In genomic region chr6:70884074-70884983, GRCh38 we compare ENCODE assay signal across 8 cellular contexts.
DNase-seq lines count a peak whose midpoint lies in the region; ATAC-seq and TF ChIP-seq lines count a peak whose summit lies in the region.

No MANE protein-coding gene starts in this region.

- H3K4me1 Mint-ChIP-seq in T-helper 17 cell: peaks cover 4% of the 10 kb centered on the region

- DNase-seq in GM10248 (ENCODE audit: extremely low spot score) (peak; percentile 80), NCI-H1092 treated with DMSO at 0.1 percent for 48 hours (lab: John Stamatoyannopoulos, UW) (peak; percentile 54), T-helper 17 cell (peak; percentile 16 to 56 (median 21)), astrocyte of the spinal cord (ENCODE audit: low read depth, low spot score) (peak; percentile 43), iPS DF 6.9 (ENCODE audit: low read depth, low spot score) (peak; percentile 60), NCI-H446 treated with DMSO at 0.1 percent for 48 hours (lab: John Stamatoyannopoulos, UW) (no peak)
- DNase-seq in stimulated activated CD4-positive, alpha-beta T cell treated with anti-CD3 and anti-CD28 coated beads, Interleukin-12 subunit alpha, Interleukin-12 subunit beta, amount 100 ng/mL, for 48 hours (ENCODE audit: low read depth in 2 of 3, low spot score in 1 of 3): peak; percentile 11 to 62 (median 29)

- H3K4me1 ChIP-seq in HEK293 (ENCODE audit: control insufficient read depth, insufficient read depth, low read length): no peaks in the 10 kb centered on the region
- peaks cover 5% of the 10 kb centered on the region; the same call in 1 of the 2 replicates for H3K4me1 ChIP-seq in iPS DF 6.9 (ENCODE audit: control insufficient read depth, insufficient read depth, low read length)

- TF ChIP-seq CTCF in GM10248 (IDR thresholded peaks at IDR 0.05; ENCODE audit: control extremely low read depth, extremely low read depth, low read depth, missing control alignments) (peak; percentile 90), HEK293 (tag by site-specific recombination; IDR thresholded peaks at IDR 0.05) (peak; percentile 82), astrocyte of the spinal cord (IDR thresholded peaks at IDR 0.05; ENCODE audit: low read depth, low read length) (peak; percentile 84)

- no peaks in the 10 kb centered on the region for H3K27me3 ChIP-seq in iPS DF 6.9 (ENCODE audit: control insufficient read depth, insufficient read depth, low read length)

- H3K36me3 ChIP-seq in HEK293 (ENCODE audit: control insufficient read depth in 2 of 2, insufficient read depth in 1 of 2, low read length in 2 of 2) (no peaks in the 10 kb centered on the region), iPS DF 6.9 (ENCODE audit: control insufficient read depth, insufficient read depth, low read length) (no peaks in the 10 kb centered on the region)

- CTCF ChIA-PET in GM10248 (lab: Yijun Ruan, JAX): interaction anchor here (0.7 to 4.0 kb wide), 53 partner anchors 8 to 663 kb away, joined by 3 to 114 read pairs (median 4); no protein-coding TSS in a partner anchor
- CTCF ChIA-PET in HEK293 (lab: Yijun Ruan, JAX): interaction anchor here (0.5 to 4.3 kb wide), 82 partner anchors 8 to 1498 kb away, joined by 3 to 135 read pairs (median 4); partner anchors contain the start of genes B3GAT2 and SDHAF4

- WGBS in iPS DF 6.9 (ENCODE audit: insufficient coverage, insufficient read length): no CpG with 5 or more reads among the region's 17 CpGs

- peak; percentile 81 for ATAC-seq in T-helper 17 cell

- POLR2A ChIA-PET in GM10248 (lab: Yijun Ruan, JAX): no interaction called here
- POLR2A ChIA-PET in HEK293 (lab: Yijun Ruan, JAX): no interaction called here

- in situ Hi-C loops in astrocyte of the spinal cord (cut with HindIII; ENCODE audit: low sequenced_read_pairs): no loop called here

- H3K36me3 Mint-ChIP-seq in T-helper 17 cell (ENCODE audit: low read depth): peaks cover 5% of the 10 kb centered on the region

- no peaks in the 10 kb centered on the region for H3K9me3 ChIP-seq in HEK293 (ENCODE audit: control insufficient read depth, insufficient read depth, low read depth, low read length)
- no peaks in the 10 kb centered on the region for H3K9me3 ChIP-seq in T-helper 17 cell (ENCODE audit: control insufficient read depth, low read length, poor library complexity, severe bottlenecking)
- no peaks in the 10 kb centered on the region; the same call in 1 of the 2 replicates for H3K9me3 ChIP-seq in iPS DF 6.9 (ENCODE audit: control insufficient read depth, insufficient read depth, low read length)

- no peak overlapping the region for H3K27ac Mint-ChIP-seq in T-helper 17 cell

- H3K4me3 ChIP-seq in HEK293 (ENCODE audit: low read depth, low read length): no peak overlapping the region
- H3K4me3 ChIP-seq in astrocyte of the spinal cord (ENCODE audit: low read depth, low read length): no peak overlapping the region
- H3K4me3 ChIP-seq in iPS DF 6.9 (ENCODE audit: low read length): no peak overlapping the region

- H3K27ac ChIP-seq in HEK293 (ENCODE audit: extremely low read depth, low read depth, low read length) (no peak overlapping the region), iPS DF 6.9 (ENCODE audit: low read length) (no peak overlapping the region)

- peaks cover 49% of the 10 kb centered on the region for H3K27me3 Mint-ChIP-seq in T-helper 17 cell

- H3K4me3 Mint-ChIP-seq in T-helper 17 cell: no peak overlapping the region

TF ChIP-seq in HEK293, 187 proteins besides CTCF, POLR2A, EP300 and RAD21:
- no peak for TF ChIP-seq ZNF629 (tag by site-specific recombination; IDR thresholded peaks at IDR 0.05)
- TF ChIP-seq IKZF3 (tag by site-specific recombination; IDR thresholded peaks at IDR 0.05): peak; percentile 52; the same call in 1 of the 2 replicates
- no peak for TF ChIP-seq PRDM1 (tag by site-specific recombination; IDR thresholded peaks at IDR 0.05)
- TF ChIP-seq ZNF843 (tag by site-specific recombination; IDR thresholded peaks at IDR 0.05): no peak
- TF ChIP-seq ZNF366 (tag by site-specific recombination; conservative IDR thresholded peaks at IDR 0.05): no peak
- no peak for TF ChIP-seq ZNF830 (tag by site-specific recombination; IDR thresholded peaks at IDR 0.05; ENCODE audit: low read depth)
- TF ChIP-seq ZNF324 (tag by site-specific recombination; IDR thresholded peaks at IDR 0.05): no peak
- no peak for TF ChIP-seq KLF1 (tag by site-specific recombination; IDR thresholded peaks at IDR 0.05)
- no peak for TF ChIP-seq ZEB2 (tag by site-specific recombination; IDR thresholded peaks at IDR 0.05)
- TF ChIP-seq ZNF2 (tag by site-specific recombination; IDR thresholded peaks at IDR 0.05): peak; percentile 59
- no peak for TF ChIP-seq ZBTB20 (tag by site-specific recombination; IDR thresholded peaks at IDR 0.05)
- TF ChIP-seq, protein P1, sequence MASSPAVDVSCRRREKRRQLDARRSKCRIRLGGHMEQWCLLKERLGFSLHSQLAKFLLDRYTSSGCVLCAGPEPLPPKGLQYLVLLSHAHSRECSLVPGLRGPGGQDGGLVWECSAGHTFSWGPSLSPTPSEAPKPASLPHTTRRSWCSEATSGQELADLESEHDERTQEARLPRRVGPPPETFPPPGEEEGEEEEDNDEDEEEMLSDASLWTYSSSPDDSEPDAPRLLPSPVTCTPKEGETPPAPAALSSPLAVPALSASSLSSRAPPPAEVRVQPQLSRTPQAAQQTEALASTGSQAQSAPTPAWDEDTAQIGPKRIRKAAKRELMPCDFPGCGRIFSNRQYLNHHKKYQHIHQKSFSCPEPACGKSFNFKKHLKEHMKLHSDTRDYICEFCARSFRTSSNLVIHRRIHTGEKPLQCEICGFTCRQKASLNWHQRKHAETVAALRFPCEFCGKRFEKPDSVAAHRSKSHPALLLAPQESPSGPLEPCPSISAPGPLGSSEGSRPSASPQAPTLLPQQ (tag by site-specific recombination; IDR thresholded peaks at IDR 0.05): no peak
- no peak for TF ChIP-seq ZIC2 (tag by site-specific recombination; IDR thresholded peaks at IDR 0.05)
- no peak for TF ChIP-seq ZNF529 (tag by site-specific recombination; IDR thresholded peaks at IDR 0.05; ENCODE audit: insufficient replicate concordance)
- TF ChIP-seq FEZF1 (tag by site-specific recombination; IDR thresholded peaks at IDR 0.05): no peak
- TF ChIP-seq ZNF221 (tag by site-specific recombination; IDR thresholded peaks at IDR 0.05; ENCODE audit: borderline replicate concordance): no peak
- TF ChIP-seq, protein P2, sequence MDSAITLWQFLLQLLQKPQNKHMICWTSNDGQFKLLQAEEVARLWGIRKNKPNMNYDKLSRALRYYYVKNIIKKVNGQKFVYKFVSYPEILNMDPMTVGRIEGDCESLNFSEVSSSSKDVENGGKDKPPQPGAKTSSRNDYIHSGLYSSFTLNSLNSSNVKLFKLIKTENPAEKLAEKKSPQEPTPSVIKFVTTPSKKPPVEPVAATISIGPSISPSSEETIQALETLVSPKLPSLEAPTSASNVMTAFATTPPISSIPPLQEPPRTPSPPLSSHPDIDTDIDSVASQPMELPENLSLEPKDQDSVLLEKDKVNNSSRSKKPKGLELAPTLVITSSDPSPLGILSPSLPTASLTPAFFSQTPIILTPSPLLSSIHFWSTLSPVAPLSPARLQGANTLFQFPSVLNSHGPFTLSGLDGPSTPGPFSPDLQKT (IDR thresholded peaks at IDR 0.05; ENCODE audit: borderline replicate concordance, low read depth, low read length): no peak
- no peak for TF ChIP-seq ZNF514 (tag by site-specific recombination; IDR thresholded peaks at IDR 0.05)
- no peak for TF ChIP-seq ZNF747 (tag by site-specific recombination; IDR thresholded peaks at IDR 0.05)
- TF ChIP-seq ZNF654 (tag by site-specific recombination; IDR thresholded peaks at IDR 0.05; ENCODE audit: low read depth): peak; percentile 76
